In the genomic region with DNA sequence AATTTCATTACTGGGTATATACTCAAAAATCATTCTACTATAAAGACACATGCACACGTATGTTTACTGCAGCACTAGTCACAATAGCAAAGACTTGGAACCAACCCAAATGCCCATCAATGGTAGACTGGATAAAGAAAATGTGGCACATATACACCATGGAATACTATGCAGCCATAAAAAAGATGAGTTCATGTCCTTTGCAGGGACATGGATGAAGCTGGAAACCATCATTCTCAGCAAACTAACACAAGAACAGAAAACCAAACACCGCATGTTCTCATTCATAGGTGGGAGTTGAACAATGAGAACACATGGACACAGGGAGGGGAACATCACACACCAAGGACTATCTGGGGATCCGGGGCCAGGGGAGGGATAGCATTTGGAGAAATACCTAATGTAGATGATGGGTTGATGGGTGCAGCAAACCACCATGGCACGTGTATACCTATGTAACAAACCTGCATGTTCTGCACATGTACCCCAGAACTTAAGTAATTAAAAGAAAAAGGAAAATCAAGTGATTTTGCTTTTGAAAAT, we compare ENCODE assay signal across 10 cellular contexts. TPM values are rescaled to one million over a fixed set of nuclear protein-coding genes. Genes with fewer than 3 reads are reported as not detected.
DNase-seq lines count a peak whose midpoint lies in the region; ATAC-seq and TF ChIP-seq lines count a peak whose summit lies in the region.
"Not testable (repeated sequence)": the region's sequence is repeated elsewhere in the genome, so short reads cannot be mapped to it uniquely, and the experiment has no call there.
"Had no signal": no experiment of that assay in that cellular context is flagged by ENCODE, and none has a peak within 500 bp of the region (broad histone marks: within the 10 kb centered on the region; RNA-seq: fewer than 3 reads in every experiment).

No MANE protein-coding gene starts in this region.

- DNase-seq in T-helper 2 cell treated with Interferon-gamma antibody and Interleukin-4, amounts not matched to agents 5 μg/mL and 100 μg/mL, for 36 hours (ENCODE audit: low spot score); activated T-helper 2 cell treated with anti-CD3 and anti-CD28 coated beads, Interferon-gamma antibody, Interleukin-2, Interleukin-4, amounts not matched to agents 10 μg/mL and 5 μg/mL and 100 μg/mL, durations not matched to agents 14 hours and 24 hours and 36 hours (ENCODE audit: low spot score); activated naive CD8-positive, alpha-beta T cell treated with anti-CD3 and anti-CD28 coated beads, Interleukin-2, amount 50 U/mL, for 24 hours; natural killer cell; stimulated activated naive CD8-positive, alpha-beta T cell treated with anti-CD3 and anti-CD28 coated beads, Interleukin-15, amount 100 ng/mL, for 72 hours: not testable (repeated sequence)
- peak; percentile 67 for DNase-seq in activated CD8-positive, alpha-beta memory T cell treated with anti-CD3 and anti-CD28 coated beads for 24 hours

- TF ChIP-seq CTCF in HEK293 (tag by site-specific recombination; IDR thresholded peaks at IDR 0.05); natural killer cell (IDR thresholded peaks at IDR 0.05): not testable (repeated sequence)

- H3K4me3 ChIP-seq in BLaER1 treated with 17β-estradiol and CSF1 and Interleukin-3, amounts not matched to agents 10 nM and 100 nM: peak overlapping the region in 6 of 10 experiments; percentile 54 to 76 (median 70); a peak in 7 of 20 replicates
- not testable (repeated sequence) for H3K4me3 ChIP-seq in HEK293 (ENCODE audit: low read depth, low read length)

- not testable (repeated sequence) for H3K27me3 Mint-ChIP-seq in T-helper 2 cell treated with Interferon-gamma antibody and Interleukin-4, amounts not matched to agents 5 μg/mL and 100 μg/mL, for 36 hours (ENCODE audit: low read depth); activated T-helper 2 cell treated with anti-CD3 and anti-CD28 coated beads, Interferon-gamma antibody, Interleukin-2, Interleukin-4, amounts not matched to agents 10 μg/mL and 5 μg/mL and 100 μg/mL, durations not matched to agents 14 hours and 24 hours and 36 hours (ENCODE audit: low read depth); activated naive CD8-positive, alpha-beta T cell treated with anti-CD3 and anti-CD28 coated beads, Interleukin-2, amount 50 U/mL, for 24 hours; natural killer cell (ENCODE audit: low read depth in 2 of 2); stimulated activated naive CD8-positive, alpha-beta T cell treated with anti-CD3 and anti-CD28 coated beads, Interleukin-15, amount 100 ng/mL, for 72 hours

- H3K36me3 ChIP-seq in BLaER1 treated with 17β-estradiol and CSF1 and Interleukin-3, amounts not matched to agents 10 nM and 100 nM: peaks cover 0 to 11% (median 0%) of the 10 kb centered on the region in 11 experiments; a peak in 1 of 22 replicates
- H3K36me3 ChIP-seq in HEK293 (ENCODE audit: control insufficient read depth in 2 of 2, insufficient read depth in 1 of 2, low read length in 2 of 2): not testable (repeated sequence)

- peaks cover 49% of the 10 kb centered on the region for H3K36me3 Mint-ChIP-seq in T-helper 2 cell treated with Interferon-gamma antibody and Interleukin-4, amounts not matched to agents 5 μg/mL and 100 μg/mL, for 36 hours (ENCODE audit: low read depth)
- H3K36me3 Mint-ChIP-seq in activated T-helper 2 cell treated with anti-CD3 and anti-CD28 coated beads, Interferon-gamma antibody, Interleukin-2, Interleukin-4, amounts not matched to agents 10 μg/mL and 5 μg/mL and 100 μg/mL, durations not matched to agents 14 hours and 24 hours and 36 hours (ENCODE audit: low read depth): peaks cover 73% of the 10 kb centered on the region
- H3K36me3 Mint-ChIP-seq in activated naive CD8-positive, alpha-beta T cell treated with anti-CD3 and anti-CD28 coated beads, Interleukin-2, amount 50 U/mL, for 24 hours (ENCODE audit: low read depth): peaks cover 41% of the 10 kb centered on the region
- H3K36me3 Mint-ChIP-seq in natural killer cell: not testable (repeated sequence)

- intact Hi-C loops in activated T-helper 2 cell treated with anti-CD3 and anti-CD28 coated beads, Interferon-gamma antibody, Interleukin-2, Interleukin-4, amounts not matched to agents 10 μg/mL and 5 μg/mL and 100 μg/mL, durations not matched to agents 14 hours and 24 hours and 36 hours (cut with micrococcal nuclease): loop anchor here (2.0 to 5.0 kb wide), 4 partner anchors 42 to 444 kb away; partner anchors contain the start of genes ABHD12 and ACSS1
- intact Hi-C loops in natural killer cell (cut with micrococcal nuclease): loop anchor here (2.0 kb wide), 1 partner anchor 108 kb away; no protein-coding TSS in a partner anchor

- peaks cover 46 to 52% (median 50%) of the 10 kb centered on the region in 10 experiments for H3K4me1 ChIP-seq in BLaER1 treated with 17β-estradiol and CSF1 and Interleukin-3, amounts not matched to agents 10 nM and 100 nM
- not testable (repeated sequence) for H3K4me1 ChIP-seq in HEK293 (ENCODE audit: control insufficient read depth, insufficient read depth, low read length)

- not testable (repeated sequence) for ATAC-seq in activated naive CD8-positive, alpha-beta T cell treated with anti-CD3 and anti-CD28 coated beads, Interleukin-2, amount 50 U/mL, for 24 hours; stimulated activated naive CD8-positive, alpha-beta T cell treated with anti-CD3 and anti-CD28 coated beads, Interleukin-15, amount 100 ng/mL, for 72 hours
- peak in 1 of 3 donors; percentile 0 for ATAC-seq in natural killer cell

- POLR2A ChIA-PET in HEK293 (lab: Yijun Ruan, JAX): not testable (repeated sequence)

- H4K20me1 ChIP-seq in BLaER1 treated with 17β-estradiol and CSF1 and Interleukin-3, amounts not matched to agents 10 nM and 100 nM: not testable (repeated sequence)

- peak overlapping the region in 7 of 11 experiments; percentile 11 to 92 (median 86); a peak in 8 of 22 replicates for H3K9ac ChIP-seq in BLaER1 treated with 17β-estradiol and CSF1 and Interleukin-3, amounts not matched to agents 10 nM and 100 nM

- H3K9me3 Mint-ChIP-seq in T-helper 2 cell treated with Interferon-gamma antibody and Interleukin-4, amounts not matched to agents 5 μg/mL and 100 μg/mL, for 36 hours: peaks cover 40% of the 10 kb centered on the region
- peaks cover 43% of the 10 kb centered on the region for H3K9me3 Mint-ChIP-seq in activated T-helper 2 cell treated with anti-CD3 and anti-CD28 coated beads, Interferon-gamma antibody, Interleukin-2, Interleukin-4, amounts not matched to agents 10 μg/mL and 5 μg/mL and 100 μg/mL, durations not matched to agents 14 hours and 24 hours and 36 hours
- peaks cover 40% of the 10 kb centered on the region for H3K9me3 Mint-ChIP-seq in activated naive CD8-positive, alpha-beta T cell treated with anti-CD3 and anti-CD28 coated beads, Interleukin-2, amount 50 U/mL, for 24 hours
- not testable (repeated sequence) for H3K9me3 Mint-ChIP-seq in natural killer cell
- peaks cover 37 to 42% of the 10 kb centered on the region in 2 donors for H3K9me3 Mint-ChIP-seq in stimulated activated naive CD8-positive, alpha-beta T cell treated with anti-CD3 and anti-CD28 coated beads, Interleukin-15, amount 100 ng/mL, for 72 hours

- CTCF ChIA-PET in HEK293 (lab: Yijun Ruan, JAX): not testable (repeated sequence)

- peak overlapping the region; percentile 99 for H3K27ac Mint-ChIP-seq in T-helper 2 cell treated with Interferon-gamma antibody and Interleukin-4, amounts not matched to agents 5 μg/mL and 100 μg/mL, for 36 hours
- H3K27ac Mint-ChIP-seq in activated T-helper 2 cell treated with anti-CD3 and anti-CD28 coated beads, Interferon-gamma antibody, Interleukin-2, Interleukin-4, amounts not matched to agents 10 μg/mL and 5 μg/mL and 100 μg/mL, durations not matched to agents 14 hours and 24 hours and 36 hours: peak overlapping the region; percentile 96
- peak overlapping the region; percentile 97 for H3K27ac Mint-ChIP-seq in activated naive CD8-positive, alpha-beta T cell treated with anti-CD3 and anti-CD28 coated beads, Interleukin-2, amount 50 U/mL, for 24 hours
- peak overlapping the region; percentile 98 to 100 for H3K27ac Mint-ChIP-seq in natural killer cell
- peak overlapping the region; percentile 99 for H3K27ac Mint-ChIP-seq in stimulated activated naive CD8-positive, alpha-beta T cell treated with anti-CD3 and anti-CD28 coated beads, Interleukin-15, amount 100 ng/mL, for 72 hours

- H3K4me2 ChIP-seq in BLaER1 treated with 17β-estradiol and CSF1 and Interleukin-3, amounts not matched to agents 10 nM and 100 nM: peak overlapping the region; percentile 97 to 100 (median 99); a peak in 19 of 22 replicates

- H3K9me3 ChIP-seq in BLaER1 treated with 17β-estradiol and CSF1 and Interleukin-3, amounts not matched to agents 10 nM and 100 nM (replicated peaks in 1 of 11): peaks cover 35 to 50% (median 45%) of the 10 kb centered on the region in 11 experiments
- not testable (repeated sequence) for H3K9me3 ChIP-seq in HEK293 (ENCODE audit: control insufficient read depth, insufficient read depth, low read depth, low read length)

- H3K4me1 Mint-ChIP-seq in T-helper 2 cell treated with Interferon-gamma antibody and Interleukin-4, amounts not matched to agents 5 μg/mL and 100 μg/mL, for 36 hours (ENCODE audit: low read depth): peaks cover 55% of the 10 kb centered on the region
- peaks cover 53% of the 10 kb centered on the region for H3K4me1 Mint-ChIP-seq in activated T-helper 2 cell treated with anti-CD3 and anti-CD28 coated beads, Interferon-gamma antibody, Interleukin-2, Interleukin-4, amounts not matched to agents 10 μg/mL and 5 μg/mL and 100 μg/mL, durations not matched to agents 14 hours and 24 hours and 36 hours (ENCODE audit: low read depth)
- H3K4me1 Mint-ChIP-seq in activated naive CD8-positive, alpha-beta T cell treated with anti-CD3 and anti-CD28 coated beads, Interleukin-2, amount 50 U/mL, for 24 hours: peaks cover 49% of the 10 kb centered on the region
- peaks cover 71 to 94% of the 10 kb centered on the region in 2 donors for H3K4me1 Mint-ChIP-seq in natural killer cell
- peaks cover 70% of the 10 kb centered on the region for H3K4me1 Mint-ChIP-seq in stimulated activated naive CD8-positive, alpha-beta T cell treated with anti-CD3 and anti-CD28 coated beads, Interleukin-15, amount 100 ng/mL, for 72 hours

- H3K4me3 Mint-ChIP-seq in T-helper 2 cell treated with Interferon-gamma antibody and Interleukin-4, amounts not matched to agents 5 μg/mL and 100 μg/mL, for 36 hours: peak overlapping the region; percentile 92
- H3K4me3 Mint-ChIP-seq in activated T-helper 2 cell treated with anti-CD3 and anti-CD28 coated beads, Interferon-gamma antibody, Interleukin-2, Interleukin-4, amounts not matched to agents 10 μg/mL and 5 μg/mL and 100 μg/mL, durations not matched to agents 14 hours and 24 hours and 36 hours (ENCODE audit: low read depth): peak overlapping the region; percentile 94
- peak overlapping the region; percentile 89 for H3K4me3 Mint-ChIP-seq in activated naive CD8-positive, alpha-beta T cell treated with anti-CD3 and anti-CD28 coated beads, Interleukin-2, amount 50 U/mL, for 24 hours
- peak overlapping the region; percentile 95 for H3K4me3 Mint-ChIP-seq in natural killer cell
- peak overlapping the region; percentile 78 to 96 for H3K4me3 Mint-ChIP-seq in stimulated activated naive CD8-positive, alpha-beta T cell treated with anti-CD3 and anti-CD28 coated beads, Interleukin-15, amount 100 ng/mL, for 72 hours

- not testable (repeated sequence) for H3K27me3 ChIP-seq in BLaER1 treated with 17β-estradiol and CSF1 and Interleukin-3, amounts not matched to agents 10 nM and 100 nM

- H3K27ac ChIP-seq in BLaER1 treated with 17β-estradiol and CSF1 and Interleukin-3, amounts not matched to agents 10 nM and 100 nM: peak overlapping the region in 8 of 11 experiments; percentile 83 to 97 (median 91); a peak in 16 of 22 replicates
- H3K27ac ChIP-seq in HEK293 (ENCODE audit: extremely low read depth, low read depth, low read length): not testable (repeated sequence)

RNA-seq across cellular contexts. Expression of gene CST7, which starts 0.6 kb away (rescaled TPM):
- 115 and 121 TPM in 2 replicates for total RNA-seq in activated T-helper 2 cell treated with anti-CD3 and anti-CD28 coated beads, Interferon-gamma antibody, Interleukin-2, Interleukin-4, amounts not matched to agents 10 μg/mL and 5 μg/mL and 100 μg/mL, durations not matched to agents 14 hours and 24 hours and 36 hours
- total RNA-seq in natural killer cell: 100 to 1,000 TPM; 590 to 700 (median 619) TPM
- total RNA-seq: GM23338, IMR-90 had no signal

RNA-seq across cellular contexts. Expression of gene APMAP, which starts 44.1 kb away (rescaled TPM):
- total RNA-seq in activated T-helper 2 cell treated with anti-CD3 and anti-CD28 coated beads, Interferon-gamma antibody, Interleukin-2, Interleukin-4, amounts not matched to agents 10 μg/mL and 5 μg/mL and 100 μg/mL, durations not matched to agents 14 hours and 24 hours and 36 hours: 48.5 and 48.8 TPM in 2 replicates
- total RNA-seq in natural killer cell: 100 to 1,000 TPM; 205 to 212 (median 207) TPM
